In the genomic region with DNA sequence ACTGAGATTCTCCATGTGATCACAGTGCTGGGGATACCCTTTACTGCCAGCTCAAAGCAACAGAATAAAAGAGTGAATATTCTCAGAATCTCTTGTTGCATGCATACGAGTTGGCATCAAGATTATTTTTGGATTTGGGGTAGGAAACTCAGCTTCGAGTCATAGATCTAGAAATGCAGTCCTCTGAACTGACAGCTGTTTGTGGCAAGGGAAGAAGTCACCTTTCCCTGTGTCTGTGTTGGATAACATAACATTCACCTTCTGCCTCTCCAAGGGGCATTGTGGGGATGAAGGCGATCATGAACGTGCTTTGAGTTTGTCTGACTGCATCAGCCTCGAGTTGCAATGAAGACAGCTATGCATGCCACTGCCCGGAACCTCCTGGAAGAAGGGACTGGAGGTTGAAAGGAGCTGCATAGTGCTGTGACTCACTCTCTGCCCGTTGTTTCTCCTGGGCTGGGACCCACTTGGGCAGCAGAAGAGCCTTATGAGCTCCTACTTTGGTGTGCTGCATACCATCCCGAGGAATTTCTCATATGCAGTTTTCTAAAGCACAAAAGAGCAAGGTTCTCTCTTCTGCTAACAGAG, we compare ENCODE assay signal across 7 cellular contexts.
DNase-seq lines count a peak whose midpoint lies in the region; ATAC-seq lines count a peak whose summit lies in the region.

No MANE protein-coding gene starts in this region.

- H3K36me3 Mint-ChIP-seq in stimulated activated memory B cell treated with anti-CD40 and anti-IgM and Interleukin-4, amounts not matched to agents 10 μg/mL and 1 μg/mL and 100 μg/mL, for 72 hours, result no peaks in the 10 kb centered on the region

- no peaks in the 10 kb centered on the region for H3K27me3 ChIP-seq in H7 (ENCODE audit: control insufficient read depth, insufficient read depth, low read length)

- H3K4me1 Mint-ChIP-seq in stimulated activated memory B cell treated with anti-CD40 and anti-IgM and Interleukin-4, amounts not matched to agents 10 μg/mL and 1 μg/mL and 100 μg/mL, for 72 hours, result peaks cover 57% of the 10 kb centered on the region

- peak; percentile 10 for ATAC-seq in HG02588 (IDR thresholded peaks at IDR 0.05; ENCODE audit: unreplicated experiment)
- no peak for ATAC-seq in stimulated activated memory B cell treated with anti-CD40 and anti-IgM and Interleukin-4, amounts not matched to agents 10 μg/mL and 1 μg/mL and 100 μg/mL, for 72 hours

- no peak overlapping the region for H3K4me3 Mint-ChIP-seq in stimulated activated memory B cell treated with anti-CD40 and anti-IgM and Interleukin-4, amounts not matched to agents 10 μg/mL and 1 μg/mL and 100 μg/mL, for 72 hours

- H3K4me3 ChIP-seq in H7 (ENCODE audit: insufficient read depth, low read depth, low read length), result no peak overlapping the region

- DNase-seq in UCSD-AML1 (lab: John Stamatoyannopoulos, UW; ENCODE audit: unreplicated experiment) (peak; percentile 43), fibroblast of gingiva (ENCODE audit: low read depth) (peak; percentile 48), NCI-H187 (lab: John Stamatoyannopoulos, UW) (no peak), HK-2 (ENCODE audit: unreplicated experiment) (no peak), H7 (no peak)

- peak overlapping the region; percentile 82 for H3K27ac Mint-ChIP-seq in stimulated activated memory B cell treated with anti-CD40 and anti-IgM and Interleukin-4, amounts not matched to agents 10 μg/mL and 1 μg/mL and 100 μg/mL, for 72 hours

- no peaks in the 10 kb centered on the region for H3K27me3 Mint-ChIP-seq in stimulated activated memory B cell treated with anti-CD40 and anti-IgM and Interleukin-4, amounts not matched to agents 10 μg/mL and 1 μg/mL and 100 μg/mL, for 72 hours

- peaks cover 2% of the 10 kb centered on the region for H3K9me3 Mint-ChIP-seq in stimulated activated memory B cell treated with anti-CD40 and anti-IgM and Interleukin-4, amounts not matched to agents 10 μg/mL and 1 μg/mL and 100 μg/mL, for 72 hours

- no peaks in the 10 kb centered on the region for H3K36me3 ChIP-seq in H7 (replicated peaks; ENCODE audit: control insufficient read depth, insufficient read depth, low read length)

Comparison
In these comparisons a context has a peak if more than half of its experiments do, and no peak if none do; other contexts are left out.
1. DNase-seq: peak in UCSD-AML1 (single experiment) and fibroblast of gingiva (single experiment); none in NCI-H187 (0 of 2), HK-2 (single experiment) and H7 (single experiment).